Comparison of ENCODE assay signal across 9 cellular contexts in the genomic region with DNA sequence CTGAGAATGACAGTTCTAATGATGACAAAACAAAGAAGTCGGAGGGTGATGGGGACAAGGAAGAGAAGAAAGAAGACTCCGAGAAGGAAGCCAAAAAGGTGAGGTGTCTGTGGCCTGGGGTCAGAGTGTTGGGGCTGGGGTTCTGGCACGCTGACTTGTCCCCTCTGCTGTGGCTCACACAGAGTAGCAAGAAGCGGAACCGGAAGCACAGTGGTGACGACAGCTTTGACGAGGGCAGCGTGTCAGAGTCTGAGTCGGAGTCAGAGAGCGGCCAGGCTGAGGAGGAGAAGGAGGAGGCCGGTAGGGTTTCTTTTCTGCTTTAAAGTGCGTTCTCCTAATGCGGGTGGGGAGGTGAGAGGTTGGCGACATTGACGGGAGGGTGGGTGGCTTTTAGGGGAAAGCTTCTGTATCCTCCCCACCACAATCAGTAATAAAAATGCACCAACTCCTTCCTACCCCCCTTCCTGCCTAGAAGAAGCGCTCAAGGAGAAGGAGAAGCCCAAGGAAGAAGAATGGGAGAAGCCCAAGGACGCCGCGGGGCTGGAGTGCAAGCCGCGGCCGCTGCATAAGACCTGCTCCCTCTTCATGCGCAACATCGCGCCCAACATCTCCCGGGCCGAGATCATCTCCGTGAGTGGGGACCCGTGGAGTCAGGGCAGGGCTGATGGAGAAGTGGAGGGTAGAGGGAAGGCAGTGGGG. TPM values are rescaled to one million over a fixed set of nuclear protein-coding genes. Genes with fewer than 3 reads are reported as not detected.
DNase-seq lines count a peak whose midpoint lies in the region; ATAC-seq and TF ChIP-seq lines count a peak whose summit lies in the region.
"Had no signal": no experiment of that assay in that cellular context is flagged by ENCODE, and none has a peak within 500 bp of the region (broad histone marks: within the 10 kb centered on the region; RNA-seq: fewer than 3 reads in every experiment).

No MANE protein-coding gene starts in this region.

- H3K27me3 Mint-ChIP-seq in CD4-positive, CD25-positive, alpha-beta regulatory T cell, result peaks cover 3% of the 10 kb centered on the region
- H3K27me3 Mint-ChIP-seq in activated CD4-positive, alpha-beta memory T cell treated with anti-CD3 and anti-CD28 coated beads for 36 hours, result no peaks in the 10 kb centered on the region
- H3K27me3 Mint-ChIP-seq in endothelial cell (ENCODE audit: unreplicated experiment) (peaks cover 20% of the 10 kb centered on the region), HFFc6 (ENCODE audit: insufficient read depth) (peaks cover 8% of the 10 kb centered on the region)

- intact Hi-C loops in activated CD4-positive, alpha-beta memory T cell treated with anti-CD3 and anti-CD28 coated beads for 36 hours (cut with micrococcal nuclease), result loop anchor here (5.0 kb wide), 1 partner anchor 287 kb away; no protein-coding TSS in a partner anchor

- in situ Hi-C loops in KBM-7 (cut with MboI; ENCODE audit: low pct_unique_long_range_greater_than_20kb, low sequenced_read_pairs), result no loop called here

- no peak overlapping the region for H3K27ac ChIP-seq in CD4-positive, CD25-positive, alpha-beta regulatory T cell (ENCODE audit: insufficient read depth, low read length, poor library complexity, severe bottlenecking)

- H3K4me1 ChIP-seq in CD4-positive, CD25-positive, alpha-beta regulatory T cell (ENCODE audit: control insufficient read depth, insufficient read depth, low read length, poor library complexity, severe bottlenecking), result peaks cover 22% of the 10 kb centered on the region

- peaks cover 64% of the 10 kb centered on the region for H3K36me3 ChIP-seq in CD4-positive, CD25-positive, alpha-beta regulatory T cell (ENCODE audit: control insufficient read depth, insufficient read depth, low read length)

- peaks cover 62% of the 10 kb centered on the region for H3K36me3 Mint-ChIP-seq in CD4-positive, CD25-positive, alpha-beta regulatory T cell
- H3K36me3 Mint-ChIP-seq in activated CD4-positive, alpha-beta memory T cell treated with anti-CD3 and anti-CD28 coated beads for 36 hours, result peaks cover 75% of the 10 kb centered on the region
- H3K36me3 Mint-ChIP-seq in endothelial cell (ENCODE audit: low read depth, unreplicated experiment) (peaks cover 78% of the 10 kb centered on the region), HFFc6 (ENCODE audit: low read depth) (peaks cover 66% of the 10 kb centered on the region)

- DNase-seq in CD4-positive, CD25-positive, alpha-beta regulatory T cell, result no peak
- DNase-seq in KBM-7, result peak; percentile 72
- peak; percentile 53 for DNase-seq in activated CD4-positive, alpha-beta memory T cell treated with anti-CD3 and anti-CD28 coated beads for 36 hours
- DNase-seq in endothelial cell (ENCODE audit: low spot score), result no peak
- DNase-seq in NCI-H2107 (lab: John Stamatoyannopoulos, UW), result no peak
- no peak for DNase-seq in NCI-H345 (lab: John Stamatoyannopoulos, UW)
- no peak for DNase-seq in HFFc6
- DNase-seq: MG63 had no signal

- no peaks in the 10 kb centered on the region for H3K9me3 ChIP-seq in CD4-positive, CD25-positive, alpha-beta regulatory T cell (ENCODE audit: control insufficient read depth in 2 of 2, low read length in 2 of 2)
- H3K9me3 ChIP-seq: MG63 had no signal

- ATAC-seq in CD4-positive, CD25-positive, alpha-beta regulatory T cell (ENCODE audit: low read depth in 2 of 2), result no peak
- no peak for ATAC-seq in GM18868 (IDR thresholded peaks at IDR 0.05; ENCODE audit: unreplicated experiment)

- H3K9me3 Mint-ChIP-seq in CD4-positive, CD25-positive, alpha-beta regulatory T cell, result no peaks in the 10 kb centered on the region
- no peaks in the 10 kb centered on the region for H3K9me3 Mint-ChIP-seq in activated CD4-positive, alpha-beta memory T cell treated with anti-CD3 and anti-CD28 coated beads for 36 hours
- H3K9me3 Mint-ChIP-seq in endothelial cell (ENCODE audit: unreplicated experiment) (no peaks in the 10 kb centered on the region), HFFc6 (no peaks in the 10 kb centered on the region)

- POLR2A ChIA-PET in activated CD4-positive, alpha-beta memory T cell treated with anti-CD3 and anti-CD28 coated beads for 36 hours (lab: Charles Lee), result interaction anchor here (6.2 kb wide), 1 partner anchor 9 kb away, joined by 107 read pairs; the partner anchor contains the start of gene SRRT

- peaks cover 0 to 50% (median 30%) of the 10 kb centered on the region in 4 donors for H3K4me1 Mint-ChIP-seq in CD4-positive, CD25-positive, alpha-beta regulatory T cell
- H3K4me1 Mint-ChIP-seq in activated CD4-positive, alpha-beta memory T cell treated with anti-CD3 and anti-CD28 coated beads for 36 hours (ENCODE audit: low read depth), result peaks cover 49% of the 10 kb centered on the region
- H3K4me1 Mint-ChIP-seq in endothelial cell (ENCODE audit: unreplicated experiment) (peaks cover 50% of the 10 kb centered on the region), HFFc6 (ENCODE audit: low read depth) (peaks cover 19% of the 10 kb centered on the region)

- no peak overlapping the region for H3K4me3 ChIP-seq in CD4-positive, CD25-positive, alpha-beta regulatory T cell (ENCODE audit: low read depth, low read length)
- H3K4me3 ChIP-seq: MG63 had no signal

- H3K27me3 ChIP-seq in CD4-positive, CD25-positive, alpha-beta regulatory T cell (ENCODE audit: control insufficient read depth, insufficient read depth, low read length), result no peaks in the 10 kb centered on the region
- H3K27me3 ChIP-seq: MG63 had no signal

- TF ChIP-seq CTCF in endothelial cell (IDR thresholded peaks at IDR 0.05; ENCODE audit: unreplicated experiment) (no peak), HFFc6 (IDR thresholded peaks at IDR 0.05) (no peak)

- CTCF ChIA-PET in activated CD4-positive, alpha-beta memory T cell treated with anti-CD3 and anti-CD28 coated beads for 36 hours (lab: Charles Lee), result no interaction called here

- H3K4me3 Mint-ChIP-seq in CD4-positive, CD25-positive, alpha-beta regulatory T cell, result peak overlapping the region in 2 of 4 donors; percentile 43 to 83
- peak overlapping the region; percentile 33 for H3K4me3 Mint-ChIP-seq in activated CD4-positive, alpha-beta memory T cell treated with anti-CD3 and anti-CD28 coated beads for 36 hours
- peak overlapping the region; percentile 78 for H3K4me3 Mint-ChIP-seq in endothelial cell (ENCODE audit: unreplicated experiment)
- H3K4me3 Mint-ChIP-seq in HFFc6, result no peak overlapping the region

- peak overlapping the region in 2 of 3 donors; percentile 7 to 83 for H3K27ac Mint-ChIP-seq in CD4-positive, CD25-positive, alpha-beta regulatory T cell
- peak overlapping the region; percentile 66 for H3K27ac Mint-ChIP-seq in activated CD4-positive, alpha-beta memory T cell treated with anti-CD3 and anti-CD28 coated beads for 36 hours
- H3K27ac Mint-ChIP-seq in endothelial cell (ENCODE audit: unreplicated experiment) (peak overlapping the region; percentile 32), HFFc6 (no peak overlapping the region; the same call in none of the 2 replicates)

RNA-seq across cellular contexts. Expression of gene UFSP1, which starts 4.6 kb away (rescaled TPM):
- 0.94 TPM for total RNA-seq in CD4-positive, CD25-positive, alpha-beta regulatory T cell
- polyA plus RNA-seq in CD4-positive, CD25-positive, alpha-beta regulatory T cell, result 1 to 10 TPM in 3 of 4 donors, under 1 TPM in 1; 0.39 to 4.8 (median 1.9) TPM
- total RNA-seq in activated CD4-positive, alpha-beta memory T cell treated with anti-CD3 and anti-CD28 coated beads for 36 hours, result 1 to 10 TPM; 1.5 to 2.0 TPM
- total RNA-seq in endothelial cell (ENCODE audit: unreplicated experiment), result 2.4 TPM
- 1 to 10 TPM; 3.2 to 3.6 (median 3.5) TPM for total RNA-seq in HFFc6 (2021; fragmentation: NEBNext Ultra II Directional; extraction: Animal tissue kit (Norgen Biotek cat#: 25700))

RNA-seq across cellular contexts. Expression of gene SRRT, which starts 10.0 kb away (rescaled TPM):
- total RNA-seq in CD4-positive, CD25-positive, alpha-beta regulatory T cell, result 234 TPM
- polyA plus RNA-seq in CD4-positive, CD25-positive, alpha-beta regulatory T cell, result 10 to 100 TPM; 31.9 to 40.7 (median 36.7) TPM
- total RNA-seq in activated CD4-positive, alpha-beta memory T cell treated with anti-CD3 and anti-CD28 coated beads for 36 hours, result 100 to 1,000 TPM; 209 to 223 TPM
- 173 TPM for total RNA-seq in endothelial cell (ENCODE audit: unreplicated experiment)
- total RNA-seq in HFFc6 (2021; fragmentation: NEBNext Ultra II Directional; extraction: Animal tissue kit (Norgen Biotek cat#: 25700)), result 100 to 1,000 TPM; 111 to 154 (median 133) TPM

RNA-seq across cellular contexts. Expression of gene ACHE, which starts 10.8 kb away (rescaled TPM):
- 0.20 TPM for total RNA-seq in CD4-positive, CD25-positive, alpha-beta regulatory T cell
- not detected for polyA plus RNA-seq in CD4-positive, CD25-positive, alpha-beta regulatory T cell
- total RNA-seq in activated CD4-positive, alpha-beta memory T cell treated with anti-CD3 and anti-CD28 coated beads for 36 hours, result not detected
- 3.0 TPM for total RNA-seq in endothelial cell (ENCODE audit: unreplicated experiment)
- total RNA-seq in HFFc6 (2021; fragmentation: NEBNext Ultra II Directional; extraction: Animal tissue kit (Norgen Biotek cat#: 25700)), result under 1 TPM in 1 of 6 experiments, not detected in 5; 0.31 TPM

RNA-seq across cellular contexts. Expression of gene TRIP6, which starts 17.7 kb away (rescaled TPM):
- 8.4 TPM for total RNA-seq in CD4-positive, CD25-positive, alpha-beta regulatory T cell
- 1 to 10 TPM; 2.8 to 5.8 (median 3.5) TPM for polyA plus RNA-seq in CD4-positive, CD25-positive, alpha-beta regulatory T cell
- total RNA-seq in activated CD4-positive, alpha-beta memory T cell treated with anti-CD3 and anti-CD28 coated beads for 36 hours, result 10 to 100 TPM; 25.8 to 25.9 TPM
- total RNA-seq in endothelial cell (ENCODE audit: unreplicated experiment), result 93.8 TPM
- 100 to 1,000 TPM; 125 to 148 (median 140) TPM for total RNA-seq in HFFc6 (2021; fragmentation: NEBNext Ultra II Directional; extraction: Animal tissue kit (Norgen Biotek cat#: 25700))

RNA-seq across cellular contexts. Expression of gene SLC12A9, which starts 32.4 kb away (rescaled TPM):
- 42.7 TPM for total RNA-seq in CD4-positive, CD25-positive, alpha-beta regulatory T cell
- polyA plus RNA-seq in CD4-positive, CD25-positive, alpha-beta regulatory T cell, result 1 to 10 TPM; 5.7 to 8.6 (median 6.1) TPM
- total RNA-seq in activated CD4-positive, alpha-beta memory T cell treated with anti-CD3 and anti-CD28 coated beads for 36 hours, result 10 to 100 TPM; 17.8 to 18.5 TPM
- total RNA-seq in endothelial cell (ENCODE audit: unreplicated experiment), result 60.5 TPM
- 10 to 100 TPM; 19.3 to 26.2 (median 21.7) TPM for total RNA-seq in HFFc6 (2021; fragmentation: NEBNext Ultra II Directional; extraction: Animal tissue kit (Norgen Biotek cat#: 25700))

Comparison
In these comparisons a context has a peak if more than half of its experiments do, and no peak if none do; other contexts are left out.
1. DNase-seq: peak in KBM-7 (single experiment) and activated CD4-positive, alpha-beta memory T cell treated with anti-CD3 and anti-CD28 coated beads for 36 hours (single experiment); none in CD4-positive, CD25-positive, alpha-beta regulatory T cell (0 of 3), endothelial cell (single experiment), NCI-H2107 (single experiment), NCI-H345 (single experiment) and HFFc6 (single experiment).